Comparison of ENCODE assay signal across 8 cellular contexts in genomic region chr4:6909970-6910339, GRCh38. TPM values are rescaled to one million over a fixed set of nuclear protein-coding genes. Genes with fewer than 3 reads are reported as not detected.
DNase-seq lines count a peak whose midpoint lies in the region; ATAC-seq and TF ChIP-seq lines count a peak whose summit lies in the region.

No MANE protein-coding gene starts in this region.

- TF ChIP-seq CTCF in sigmoid colon (IDR thresholded peaks at IDR 0.05) = no peak

- no peak for TF ChIP-seq POLR2A in sigmoid colon (IDR thresholded peaks at IDR 0.05)

- DNase-seq in activated CD8-positive, alpha-beta memory T cell treated with anti-CD3 and anti-CD28 coated beads, Interleukin-2, amount 50 U/mL, for 48 hours = peak; percentile 76
- peak; percentile 71 for DNase-seq in Right ventricle myocardium superior
- no peak for DNase-seq in sigmoid colon
- DNase-seq in SW 1271 (lab: John Stamatoyannopoulos, UW) = no peak
- no peak for DNase-seq in ecto neural progenitor cell (ENCODE audit: low spot score)

- peaks cover 0 to 22% (median 5%) of the 10 kb centered on the region in 11 experiments; a peak in 7 of 22 replicates for H3K36me3 ChIP-seq in BLaER1 treated with 17β-estradiol and CSF1 and Interleukin-3, amounts not matched to agents 10 nM and 100 nM
- H3K36me3 ChIP-seq in sigmoid colon = no peaks in the 10 kb centered on the region

- H3K27ac ChIP-seq in BLaER1 treated with 17β-estradiol and CSF1 and Interleukin-3, amounts not matched to agents 10 nM and 100 nM = peak overlapping the region; percentile 99 to 100 (median 99)
- H3K27ac ChIP-seq in sigmoid colon = peak overlapping the region; percentile 96 to 99 (median 98)

- H3K4me2 ChIP-seq in BLaER1 treated with 17β-estradiol and CSF1 and Interleukin-3, amounts not matched to agents 10 nM and 100 nM = peak overlapping the region; percentile 87 to 99 (median 95)

- intact Hi-C loops in Right ventricle myocardium superior (cut with DNase I) = loop anchor here (5.0 to 10.0 kb wide), 2 partner anchors 75 to 162 kb away; no protein-coding TSS in a partner anchor
- intact Hi-C loops in sigmoid colon (cut with DNase I) = loop anchor here (1.0 to 2.0 kb wide), 3 partner anchors 76 to 157 kb away; partner anchors contain the start of gene KIAA0232

- TF ChIP-seq EP300 in sigmoid colon (IDR thresholded peaks at IDR 0.05) = no peak

- WGBS in sigmoid colon, 2 donors = 0 to 1% methylated on average over 58 of the region's 58 CpGs

- peak; percentile 32 for ATAC-seq in GM19372 (IDR thresholded peaks at IDR 0.05; ENCODE audit: low read depth, unreplicated experiment)
- ATAC-seq in HG03432 (IDR thresholded peaks at IDR 0.05; ENCODE audit: unreplicated experiment) = peak; percentile 38
- peak; percentile 2 for ATAC-seq in Right ventricle myocardium superior (ENCODE audit: poor library complexity)

- H3K9ac ChIP-seq in BLaER1 treated with 17β-estradiol and CSF1 and Interleukin-3, amounts not matched to agents 10 nM and 100 nM = peak overlapping the region; percentile 96 to 99 (median 99)

- H3K4me3 ChIP-seq in BLaER1 treated with 17β-estradiol and CSF1 and Interleukin-3, amounts not matched to agents 10 nM and 100 nM = peak overlapping the region; percentile 87 to 98 (median 95)
- H3K4me3 ChIP-seq in sigmoid colon = peak overlapping the region; percentile 76 to 88 (median 84)

- peaks cover 17 to 45% (median 29%) of the 10 kb centered on the region in 11 experiments; a peak in 18 of 22 replicates for H4K20me1 ChIP-seq in BLaER1 treated with 17β-estradiol and CSF1 and Interleukin-3, amounts not matched to agents 10 nM and 100 nM

- no peaks in the 10 kb centered on the region for H3K9me3 ChIP-seq in BLaER1 treated with 17β-estradiol and CSF1 and Interleukin-3, amounts not matched to agents 10 nM and 100 nM (replicated peaks in 1 of 11)
- H3K9me3 ChIP-seq in sigmoid colon = no peaks in the 10 kb centered on the region

- H3K4me1 ChIP-seq in BLaER1 treated with 17β-estradiol and CSF1 and Interleukin-3, amounts not matched to agents 10 nM and 100 nM = peaks cover 65 to 84% (median 73%) of the 10 kb centered on the region in 10 experiments
- H3K4me1 ChIP-seq in sigmoid colon = peaks cover 0 to 30% (median 26%) of the 10 kb centered on the region in 4 donors

- H3K27me3 ChIP-seq in BLaER1 treated with 17β-estradiol and CSF1 and Interleukin-3, amounts not matched to agents 10 nM and 100 nM = no peaks in the 10 kb centered on the region
- no peaks in the 10 kb centered on the region for H3K27me3 ChIP-seq in sigmoid colon

RNA-seq across cellular contexts. Expression of gene TBC1D14, which starts 0.3 kb away (rescaled TPM):
- total RNA-seq in Right ventricle myocardium superior (33.1 TPM), sigmoid colon (10 to 100 TPM; 26.3 to 46.4 (median 32.6) TPM)
- polyA plus RNA-seq in sigmoid colon = 10 to 100 TPM; 19.2 to 38.5 (median 22.2) TPM

Comparison
In these comparisons a context has a peak if more than half of its experiments do, and no peak if none do; other contexts are left out.
1. DNase-seq: peak in activated CD8-positive, alpha-beta memory T cell treated with anti-CD3 and anti-CD28 coated beads, Interleukin-2, amount 50 U/mL, for 48 hours (single experiment) and Right ventricle myocardium superior (single experiment); none in sigmoid colon (single experiment), SW 1271 (0 of 2) and ecto neural progenitor cell (single experiment).
2. Peak in every context shown above with its lines, with median percentiles within 50 percentile points of each other: ATAC-seq.